ENCODE assay signal across 11 cellular contexts in the genomic region with DNA sequence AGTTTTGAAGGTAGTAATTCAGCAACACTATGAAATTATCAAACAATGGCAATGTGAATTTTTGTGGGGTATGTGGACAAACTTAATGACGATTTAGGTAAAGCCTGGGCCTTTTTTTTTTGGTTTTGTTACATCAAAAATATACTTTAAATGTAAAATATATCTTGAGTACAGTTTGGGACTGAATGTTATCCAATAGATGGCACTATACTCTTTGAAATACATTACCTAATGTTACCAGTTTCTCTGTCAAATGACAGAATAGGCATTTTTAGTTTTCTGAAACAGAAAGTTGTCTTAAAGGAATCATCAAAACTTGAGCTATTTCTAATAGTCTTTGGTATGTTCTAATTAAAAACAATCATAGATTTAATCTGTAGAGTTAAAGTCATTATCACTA.
A peak's percentile ranks its signal among the peaks of the same experiment; 100 is the strongest.
DNase-seq lines count a peak whose midpoint lies in the region; ATAC-seq and TF ChIP-seq lines count a peak whose summit lies in the region.
"Had no signal": no experiment of that assay in that cellular context is flagged by ENCODE, and none has a peak within 500 bp of the region (broad histone marks: within the 10 kb centered on the region; RNA-seq: fewer than 3 reads in every experiment).

No MANE protein-coding gene starts in this region.

- H3K4me1 ChIP-seq in A673 (ENCODE audit: insufficient read depth, low read length, poor library complexity, severe bottlenecking) (no peaks in the 10 kb centered on the region), OCI-LY1 (ENCODE audit: insufficient read depth, low read length, severe bottlenecking) (peaks cover 3% of the 10 kb centered on the region)
- H3K4me1 ChIP-seq: lower lobe of right lung had no signal

- H3K4me1 Mint-ChIP-seq in stimulated activated effector memory CD8-positive, alpha-beta T cell treated with anti-CD3 and anti-CD28 coated beads, Interleukin-12 subunit alpha, Interleukin-12 subunit beta, amount 100 ng/mL, for 72 hours = no peaks in the 10 kb centered on the region

- CTCF ChIA-PET in A673 (lab: Charles Lee) = interaction anchor here (0.7 kb wide), 1 partner anchor 17 kb away, joined by 3 read pairs; no protein-coding TSS in a partner anchor

- no peaks in the 10 kb centered on the region for H3K9me2 ChIP-seq in OCI-LY1 (ENCODE audit: low read depth, low read length)

- peaks cover 6% of the 10 kb centered on the region for H3K9me3 Mint-ChIP-seq in stimulated activated effector memory CD8-positive, alpha-beta T cell treated with anti-CD3 and anti-CD28 coated beads, Interleukin-12 subunit alpha, Interleukin-12 subunit beta, amount 100 ng/mL, for 72 hours

- H3K9me3 ChIP-seq in A673 (ENCODE audit: low read depth, low read length, poor library complexity, severe bottlenecking) (no peaks in the 10 kb centered on the region), OCI-LY1 (ENCODE audit: low read length) (peaks cover 6% of the 10 kb centered on the region; the same call in 1 of the 2 replicates)
- H3K9me3 ChIP-seq: lower lobe of right lung had no signal

- peak overlapping the region; percentile 23; the same call in 1 of the 2 replicates for H3K9ac ChIP-seq in OCI-LY1 (ENCODE audit: low read length)

- DNase-seq in A673 (ENCODE audit: low spot score) (peak; percentile 29), GM13976 (ENCODE audit: low spot score) (no peak), epithelial cell of esophagus (ENCODE audit: low read depth) (peak; percentile 5), GM19240 (ENCODE audit: insufficient read length, low spot score) (no peak)
- no peak for DNase-seq in stimulated activated effector memory CD8-positive, alpha-beta T cell treated with anti-CD3 and anti-CD28 coated beads, Interleukin-12 subunit alpha, Interleukin-12 subunit beta, amount 100 ng/mL, for 72 hours (ENCODE audit: low spot score in 2 of 2)
- DNase-seq: activated CD4-positive, alpha-beta T cell treated with anti-CD3 and anti-CD28 coated beads for 4 hours; lower lobe of right lung had no signal

- H3F3A ChIP-seq in OCI-LY1 (ENCODE audit: insufficient read depth, low read length) = no peaks in the 10 kb centered on the region

- no peaks in the 10 kb centered on the region for H3K79me2 ChIP-seq in OCI-LY1 (ENCODE audit: insufficient read depth, low read length)

- BruUV-seq in A673 (replicated peaks; lab: Mats Ljungman, UMichigan) = no TSS peak

- H3K4me2 ChIP-seq in OCI-LY1 (ENCODE audit: low read length) = peak overlapping the region; percentile 31; the same call in 1 of the 2 replicates

- H3K27ac ChIP-seq in A673 (ENCODE audit: low read depth, low read length, poor library complexity, severe bottlenecking) (no peak overlapping the region), OCI-LY1 (ENCODE audit: low read depth, low read length, poor library complexity, severe bottlenecking) (no peak overlapping the region)
- H3K27ac ChIP-seq: lower lobe of right lung had no signal

- H2AFZ ChIP-seq in OCI-LY1 (ENCODE audit: low read length) = 0 out of 2 replicates have a peak overlapping the region, but pooled peaks have one; percentile 75

- no peaks in the 10 kb centered on the region for H3K27me3 ChIP-seq in A673 (replicated peaks; ENCODE audit: insufficient read depth, low read depth, low read length, poor library complexity)
- H3K27me3 ChIP-seq in OCI-LY1 (ENCODE audit: insufficient read depth, low read length) = no peaks in the 10 kb centered on the region

- in situ Hi-C loops in GM13976 (cut with MboI; ENCODE audit: low sequenced_read_pairs, unreplicated experiment) = no loop called here

- H3K36me3 Mint-ChIP-seq in stimulated activated effector memory CD8-positive, alpha-beta T cell treated with anti-CD3 and anti-CD28 coated beads, Interleukin-12 subunit alpha, Interleukin-12 subunit beta, amount 100 ng/mL, for 72 hours = no peaks in the 10 kb centered on the region

- H3K27ac Mint-ChIP-seq in stimulated activated effector memory CD8-positive, alpha-beta T cell treated with anti-CD3 and anti-CD28 coated beads, Interleukin-12 subunit alpha, Interleukin-12 subunit beta, amount 100 ng/mL, for 72 hours = no peak overlapping the region

- ATAC-seq in stimulated activated effector memory CD8-positive, alpha-beta T cell treated with anti-CD3 and anti-CD28 coated beads, Interleukin-12 subunit alpha, Interleukin-12 subunit beta, amount 100 ng/mL, for 72 hours = no peak
- ATAC-seq in GM21737 (IDR thresholded peaks at IDR 0.05; ENCODE audit: unreplicated experiment) = no peak
- ATAC-seq in GM19324 (IDR thresholded peaks at IDR 0.05; ENCODE audit: low FRiP score, unreplicated experiment) = no peak
- ATAC-seq: esophagus mucosa, lower lobe of right lung had no signal

- no peaks in the 10 kb centered on the region for H4K20me1 ChIP-seq in OCI-LY1 (ENCODE audit: insufficient read depth, low read length)

- intact Hi-C loops in A673 (cut with micrococcal nuclease; ENCODE audit: unreplicated experiment) = loop anchor here (5.0 to 10.0 kb wide), 5 partner anchors 186 to 1897 kb away; no protein-coding TSS in a partner anchor

- H3K36me3 ChIP-seq in A673 (ENCODE audit: insufficient read depth, low read length, poor library complexity, severe bottlenecking) (no peaks in the 10 kb centered on the region), OCI-LY1 (ENCODE audit: insufficient read depth, low read length) (no peaks in the 10 kb centered on the region)
- H3K36me3 ChIP-seq: lower lobe of right lung had no signal

- TF ChIP-seq CTCF in A673 (conservative IDR thresholded peaks at IDR 0.05; ENCODE audit: low read depth, low read length) = peak; percentile 61
- TF ChIP-seq CTCF in GM13976 (IDR thresholded peaks at IDR 0.05; ENCODE audit: borderline replicate concordance, control extremely low read depth, extremely low read depth, insufficient read depth, missing control alignments) = peak; percentile 10
- TF ChIP-seq CTCF in OCI-LY1 (IDR thresholded peaks at IDR 0.05; ENCODE audit: low read length) = peak; percentile 52; the same call in 1 of the 2 replicates
- TF ChIP-seq CTCF in epithelial cell of esophagus (IDR thresholded peaks at IDR 0.05; ENCODE audit: insufficient read depth, low read depth, low read length, missing control alignments) = peak; percentile 15

- POLR2A ChIA-PET in A673 (lab: Charles Lee; ENCODE audit: low non-redundant PET) = no interaction called here

- H3K4me3 ChIP-seq in A673 (ENCODE audit: low read depth, low read length, poor library complexity, severe bottlenecking) (no peak overlapping the region), OCI-LY1 (ENCODE audit: low read depth, low read length, poor library complexity, severe bottlenecking) (no peak overlapping the region), epithelial cell of esophagus (ENCODE audit: low read length) (no peak overlapping the region)
- H3K4me3 ChIP-seq: lower lobe of right lung had no signal

- no peak overlapping the region for H3K4me3 Mint-ChIP-seq in stimulated activated effector memory CD8-positive, alpha-beta T cell treated with anti-CD3 and anti-CD28 coated beads, Interleukin-12 subunit alpha, Interleukin-12 subunit beta, amount 100 ng/mL, for 72 hours

Comparison
In these comparisons a context has a peak if more than half of its experiments do, and no peak if none do; other contexts are left out.
1. DNase-seq: peak in A673 (single experiment) and epithelial cell of esophagus (single experiment); none in GM13976 (single experiment), GM19240 (single experiment) and stimulated activated effector memory CD8-positive, alpha-beta T cell treated with anti-CD3 and anti-CD28 coated beads, Interleukin-12 subunit alpha, Interleukin-12 subunit beta, amount 100 ng/mL, for 72 hours (0 of 2).
2. CTCF ChIP-seq: peak in every context shown above with its lines; median percentile 61 in A673; 52 in OCI-LY1; 15 in epithelial cell of esophagus; 10 in GM13976.